ENCODE assay signal across 2 cellular contexts in the genomic region with DNA sequence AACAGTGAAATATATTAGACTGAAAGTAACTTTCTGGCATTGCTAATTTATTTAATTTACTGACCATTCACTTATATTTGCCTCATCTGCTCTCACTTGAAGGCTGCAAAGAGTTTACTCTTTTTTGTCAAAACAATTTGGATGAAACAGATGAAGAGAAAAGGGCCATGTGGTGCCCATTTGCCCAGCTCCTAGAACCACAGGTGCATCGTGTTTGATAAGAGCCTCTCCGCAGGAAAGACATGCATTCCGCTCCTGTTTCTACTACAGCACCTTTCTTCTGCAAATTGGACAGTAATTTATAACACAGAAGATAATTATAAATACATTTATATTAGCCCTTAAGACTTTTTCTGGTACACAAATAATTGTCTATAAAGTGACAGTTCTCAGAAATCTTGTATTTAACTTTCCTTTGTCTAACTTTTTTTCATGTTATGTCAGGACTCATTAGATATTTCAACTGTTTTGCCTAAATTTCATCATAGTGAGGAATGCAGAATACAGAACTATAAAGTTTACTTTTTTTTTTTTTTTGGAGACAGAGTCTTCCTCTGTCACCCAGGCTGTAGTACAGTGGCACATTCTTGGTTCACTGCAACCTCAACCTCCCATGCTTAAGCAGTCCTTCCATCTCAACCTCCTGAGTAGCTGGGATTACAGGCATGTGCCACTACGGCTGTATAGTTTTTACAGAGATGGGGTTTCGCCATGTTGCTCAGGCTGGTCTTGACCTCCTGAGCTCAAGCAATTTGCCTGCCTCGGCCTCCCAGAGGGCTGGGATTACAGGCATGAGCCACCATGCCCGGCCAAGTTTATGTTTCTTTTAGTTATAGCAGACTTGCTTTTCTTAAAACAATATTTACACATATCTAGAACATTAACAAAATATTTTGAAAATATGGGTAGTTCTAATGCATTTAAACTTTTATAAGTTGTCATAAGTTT.
TF ChIP-seq lines count a peak whose summit lies in the region.

No MANE protein-coding gene starts in this region.

TF ChIP-seq in IMR-90, 13 proteins besides CTCF, POLR2A, EP300 and RAD21 (continued from another document):
- TF ChIP-seq MAZ (IDR thresholded peaks at IDR 0.05; ENCODE audit: borderline replicate concordance, low read depth, low read length), result no peak
- no peak for TF ChIP-seq NFE2L2 (IDR thresholded peaks at IDR 0.05; ENCODE audit: low read depth, low read length)
- no peak for TF ChIP-seq MAFK (IDR thresholded peaks at IDR 0.05; ENCODE audit: low read depth, low read length)
- no peak for TF ChIP-seq RCOR1 (IDR thresholded peaks at IDR 0.05; ENCODE audit: insufficient replicate concordance, low read length)
- TF ChIP-seq MXI1 (IDR thresholded peaks at IDR 0.05; ENCODE audit: borderline replicate concordance, low read depth, low read length), result no peak
- no peak for TF ChIP-seq SMC3 (IDR thresholded peaks at IDR 0.05; ENCODE audit: low read depth, low read length)
- no peak for TF ChIP-seq BHLHE40 (IDR thresholded peaks at IDR 0.05; ENCODE audit: low read depth, low read length)
- no peak for TF ChIP-seq CEBPB (IDR thresholded peaks at IDR 0.05; ENCODE audit: low read depth, low read length)
- TF ChIP-seq CHD1 (IDR thresholded peaks at IDR 0.05; ENCODE audit: low read depth, low read length), result no peak
- TF ChIP-seq, protein P1, sequence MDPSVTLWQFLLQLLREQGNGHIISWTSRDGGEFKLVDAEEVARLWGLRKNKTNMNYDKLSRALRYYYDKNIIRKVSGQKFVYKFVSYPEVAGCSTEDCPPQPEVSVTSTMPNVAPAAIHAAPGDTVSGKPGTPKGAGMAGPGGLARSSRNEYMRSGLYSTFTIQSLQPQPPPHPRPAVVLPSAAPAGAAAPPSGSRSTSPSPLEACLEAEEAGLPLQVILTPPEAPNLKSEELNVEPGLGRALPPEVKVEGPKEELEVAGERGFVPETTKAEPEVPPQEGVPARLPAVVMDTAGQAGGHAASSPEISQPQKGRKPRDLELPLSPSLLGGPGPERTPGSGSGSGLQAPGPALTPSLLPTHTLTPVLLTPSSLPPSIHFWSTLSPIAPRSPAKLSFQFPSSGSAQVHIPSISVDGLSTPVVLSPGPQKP (IDR thresholded peaks at IDR 0.05; ENCODE audit: borderline replicate concordance, low read depth, low read length), result no peak

TF ChIP-seq in GM12891, 5 proteins besides CTCF, POLR2A, EP300 and RAD21:
- TF ChIP-seq PAX5 (IDR thresholded peaks at IDR 0.05; ENCODE audit: insufficient read depth, low read length, severe bottlenecking) (no peak), SPI1 (IDR thresholded peaks at IDR 0.05; ENCODE audit: low read depth, low read length) (no peak), POLR2AphosphoS5 (IDR thresholded peaks at IDR 0.05; ENCODE audit: low read depth, low read length) (no peak), TAF1 (IDR thresholded peaks at IDR 0.05; ENCODE audit: low read depth, low read length) (no peak), POU2F2 (IDR thresholded peaks at IDR 0.05; ENCODE audit: low read depth, low read length) (no peak)
